ENCODE assay signal across 9 cellular contexts in the genomic region with DNA sequence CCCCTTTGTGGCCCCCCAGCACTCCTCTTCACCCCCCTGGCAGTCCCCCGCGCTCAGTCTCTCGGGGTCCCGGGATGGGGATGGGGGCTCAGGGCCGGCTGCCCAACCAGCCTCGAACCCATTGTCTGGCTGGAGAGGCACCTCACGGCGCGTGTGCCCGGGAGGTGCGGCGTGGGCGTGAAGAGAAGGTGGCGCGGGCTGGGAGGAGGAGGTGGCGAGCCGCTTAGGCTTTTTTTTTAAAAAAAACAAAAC. TPM values are rescaled to one million over a fixed set of nuclear protein-coding genes. Genes with fewer than 3 reads are reported as not detected.
DNase-seq lines count a peak whose midpoint lies in the region; ATAC-seq and TF ChIP-seq lines count a peak whose summit lies in the region.
"Had no signal": no experiment of that assay in that cellular context is flagged by ENCODE, and none has a peak within 500 bp of the region (broad histone marks: within the 10 kb centered on the region; RNA-seq: fewer than 3 reads in every experiment).

No MANE protein-coding gene starts in this region.

- H3K4me1 Mint-ChIP-seq in stimulated activated memory B cell treated with anti-CD40 and anti-IgM and Interleukin-4, amounts not matched to agents 10 μg/mL and 1 μg/mL and 100 μg/mL, for 72 hours = peaks cover 15% of the 10 kb centered on the region

- H3K27ac Mint-ChIP-seq in stimulated activated memory B cell treated with anti-CD40 and anti-IgM and Interleukin-4, amounts not matched to agents 10 μg/mL and 1 μg/mL and 100 μg/mL, for 72 hours = peak overlapping the region; percentile 81

- H3K27ac ChIP-seq in ascending aorta = peak overlapping the region; percentile 87 to 92
- H3K27ac ChIP-seq: 22Rv1 had no signal

- no peaks in the 10 kb centered on the region for H3K9me3 ChIP-seq in ascending aorta

- no peaks in the 10 kb centered on the region for H3K36me3 Mint-ChIP-seq in stimulated activated memory B cell treated with anti-CD40 and anti-IgM and Interleukin-4, amounts not matched to agents 10 μg/mL and 1 μg/mL and 100 μg/mL, for 72 hours

- DNase-seq in DMS 273 (lab: John Stamatoyannopoulos, UW; ENCODE audit: unreplicated experiment) (peak; percentile 79), DMS 273 treated with DMSO at 0.1 percent for 48 hours (lab: John Stamatoyannopoulos, UW) (no peak), ascending aorta (ENCODE audit: low spot score in 2 of 2) (no peak), islet precursor cell (peak; percentile 57), mucosa of gallbladder (ENCODE audit: low spot score) (no peak), NCI-H1092 (lab: John Stamatoyannopoulos, UW) (no peak)

- intact Hi-C loops in ascending aorta (cut with DNase I) = loop anchor here (5.0 to 10.0 kb wide), 6 partner anchors 72 to 382 kb away; partner anchors contain the start of genes ARL6IP6, PRPF40A and STAM2

- peak overlapping the region; percentile 79 for H3K4me3 Mint-ChIP-seq in stimulated activated memory B cell treated with anti-CD40 and anti-IgM and Interleukin-4, amounts not matched to agents 10 μg/mL and 1 μg/mL and 100 μg/mL, for 72 hours

- H3K4me1 ChIP-seq in ascending aorta = peaks cover 2 to 13% of the 10 kb centered on the region in 2 donors

- no peaks in the 10 kb centered on the region for H3K9me3 Mint-ChIP-seq in stimulated activated memory B cell treated with anti-CD40 and anti-IgM and Interleukin-4, amounts not matched to agents 10 μg/mL and 1 μg/mL and 100 μg/mL, for 72 hours

- no peaks in the 10 kb centered on the region for H3K27me3 ChIP-seq in ascending aorta

- H3K4me3 ChIP-seq in ascending aorta = peak overlapping the region; percentile 94 to 95

- TF ChIP-seq CTCF in ascending aorta (IDR thresholded peaks at IDR 0.05) = no peak

- peaks cover 17% of the 10 kb centered on the region for H3K27me3 Mint-ChIP-seq in stimulated activated memory B cell treated with anti-CD40 and anti-IgM and Interleukin-4, amounts not matched to agents 10 μg/mL and 1 μg/mL and 100 μg/mL, for 72 hours

- ATAC-seq in HG03175 (IDR thresholded peaks at IDR 0.05; ENCODE audit: unreplicated experiment) = peak; percentile 15
- peak; percentile 35 for ATAC-seq in stimulated activated memory B cell treated with anti-CD40 and anti-IgM and Interleukin-4, amounts not matched to agents 10 μg/mL and 1 μg/mL and 100 μg/mL, for 72 hours

- no peaks in the 10 kb centered on the region for H3K36me3 ChIP-seq in ascending aorta

RNA-seq across cellular contexts. Expression of gene FMNL2, which starts 0.8 kb away (rescaled TPM):
- total RNA-seq in ascending aorta (12.0 TPM), mucosa of gallbladder (24.7 TPM)

Comparison
In these comparisons a context has a peak if more than half of its experiments do, and no peak if none do; other contexts are left out.
1. DNase-seq: peak in DMS 273 (single experiment) and islet precursor cell (single experiment); none in DMS 273 treated with DMSO at 0.1 percent for 48 hours (single experiment), ascending aorta (0 of 2), mucosa of gallbladder (single experiment) and NCI-H1092 (single experiment).